In the genomic region with DNA sequence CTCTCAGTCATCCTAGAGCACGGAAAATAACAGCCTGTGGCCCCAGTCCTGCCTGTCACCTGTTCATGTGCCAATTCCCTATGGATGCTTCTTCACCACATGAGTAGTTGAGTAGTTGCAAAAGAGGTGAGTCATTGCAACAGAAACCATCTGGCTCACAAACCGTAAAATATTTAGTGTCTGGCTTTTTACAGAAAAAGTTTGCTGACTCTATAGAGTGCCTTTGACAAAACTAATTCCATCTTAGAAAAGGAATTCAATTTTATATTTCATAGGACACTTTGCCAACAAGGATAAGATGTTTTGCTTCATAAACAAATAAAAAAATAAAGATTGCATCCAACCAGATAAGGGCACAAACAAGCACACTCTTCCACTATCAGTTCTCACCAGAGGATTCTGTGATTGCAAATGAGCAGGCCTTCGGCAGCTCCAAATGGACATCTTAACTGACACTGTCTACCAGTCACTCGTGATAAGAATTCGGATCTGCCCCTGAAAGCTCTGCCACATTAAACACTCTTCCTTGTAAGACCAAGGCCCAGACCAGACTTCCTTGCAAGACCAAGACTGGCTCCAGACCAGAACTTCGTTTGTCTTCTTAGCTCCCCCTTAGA, we compare ENCODE assay signal across 2 cellular contexts.
TF ChIP-seq lines count a peak whose summit lies in the region.

No MANE protein-coding gene starts in this region.

TF ChIP-seq in A549, 52 proteins besides CTCF, POLR2A, EP300 and RAD21 (continued from another document):
- peak; percentile 37 for TF ChIP-seq MAFK (IDR thresholded peaks at IDR 0.05; ENCODE audit: partially characterized antibody)
- peak; percentile 92 to 97 for TF ChIP-seq CEBPB (IDR thresholded peaks at IDR 0.05)
- TF ChIP-seq, protein P1, sequence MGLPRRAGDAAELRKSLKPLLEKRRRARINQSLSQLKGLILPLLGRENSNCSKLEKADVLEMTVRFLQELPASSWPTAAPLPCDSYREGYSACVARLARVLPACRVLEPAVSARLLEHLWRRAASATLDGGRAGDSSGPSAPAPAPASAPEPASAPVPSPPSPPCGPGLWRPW (IDR thresholded peaks at IDR 0.05), result peak; percentile 63
- no peak for TF ChIP-seq MYC (IDR thresholded peaks at IDR 0.05; ENCODE audit: borderline replicate concordance, low read length)
- TF ChIP-seq FOSL2 (IDR thresholded peaks at IDR 0.05), result peak; percentile 91
- peak; percentile 95 for TF ChIP-seq FOSL2 (CRISPR knock-in tag; IDR thresholded peaks at IDR 0.05)
- TF ChIP-seq HDAC2 (IDR thresholded peaks at IDR 0.05), result no peak
- peak; percentile 85 for TF ChIP-seq JUNB (IDR thresholded peaks at IDR 0.05)
- peak; percentile 43; the same call in 1 of the 2 replicates for TF ChIP-seq USF2 (IDR thresholded peaks at IDR 0.05)
- no peak for TF ChIP-seq ZSCAN20 (CRISPR knock-in tag; IDR thresholded peaks at IDR 0.05)
- peak; percentile 67; the same call in 1 of the 2 replicates for TF ChIP-seq ATOH8 (CRISPR knock-in tag; IDR thresholded peaks at IDR 0.05; ENCODE audit: low read depth)
- TF ChIP-seq SMC3 (IDR thresholded peaks at IDR 0.05), result 0 out of 3 replicates have a peak, but pooled peaks have one; percentile 41
- TF ChIP-seq HOXB13 (CRISPR knock-in tag; IDR thresholded peaks at IDR 0.05; ENCODE audit: low read depth), result no peak
- no peak for TF ChIP-seq PBX3 (IDR thresholded peaks at IDR 0.05)
- no peak for TF ChIP-seq SREBF2 (IDR thresholded peaks at IDR 0.05)
- TF ChIP-seq BCL3 (IDR thresholded peaks at IDR 0.05), result no peak
- peak; percentile 54 to 57; a peak in 3 of 5 replicates for TF ChIP-seq JUN (IDR thresholded peaks at IDR 0.05)
- TF ChIP-seq GATA3 (IDR thresholded peaks at IDR 0.05; ENCODE audit: borderline replicate concordance), result peak; percentile 59; the same call in 1 of the 2 replicates
- no peak for TF ChIP-seq HMGXB4 (CRISPR knock-in tag; IDR thresholded peaks at IDR 0.05; ENCODE audit: borderline replicate concordance)
- no peak for TF ChIP-seq RNF2 (IDR thresholded peaks at IDR 0.05; ENCODE audit: borderline replicate concordance, low read depth)
- TF ChIP-seq CBX2 (IDR thresholded peaks at IDR 0.05; ENCODE audit: borderline replicate concordance, low read depth), result no peak
- TF ChIP-seq KDM1A (IDR thresholded peaks at IDR 0.05; ENCODE audit: low read depth), result no peak
- 0 out of 2 replicates have a peak, but pooled peaks have one; percentile 39 for TF ChIP-seq BHLHE40 (IDR thresholded peaks at IDR 0.05; ENCODE audit: low read depth, low read length)
- TF ChIP-seq MAX (IDR thresholded peaks at IDR 0.05), result peak; percentile 78
TF ChIP-seq in A549: peak in this region for 12.

TF ChIP-seq in HCT116, 20 proteins besides CTCF, POLR2A, EP300 and RAD21 (continued from another document):
- TF ChIP-seq, protein P2, sequence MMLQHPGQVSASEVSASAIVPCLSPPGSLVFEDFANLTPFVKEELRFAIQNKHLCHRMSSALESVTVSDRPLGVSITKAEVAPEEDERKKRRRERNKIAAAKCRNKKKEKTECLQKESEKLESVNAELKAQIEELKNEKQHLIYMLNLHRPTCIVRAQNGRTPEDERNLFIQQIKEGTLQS (IDR thresholded peaks at IDR 0.05), result 0 out of 2 replicates have a peak, but pooled peaks have one; percentile 8
- peak; percentile 55 for TF ChIP-seq MAX (IDR thresholded peaks at IDR 0.05)
- TF ChIP-seq CBX3 (IDR thresholded peaks at IDR 0.05; ENCODE audit: low read depth), result peak; percentile 53; the same call in 1 of the 2 replicates
- TF ChIP-seq, protein P3, sequence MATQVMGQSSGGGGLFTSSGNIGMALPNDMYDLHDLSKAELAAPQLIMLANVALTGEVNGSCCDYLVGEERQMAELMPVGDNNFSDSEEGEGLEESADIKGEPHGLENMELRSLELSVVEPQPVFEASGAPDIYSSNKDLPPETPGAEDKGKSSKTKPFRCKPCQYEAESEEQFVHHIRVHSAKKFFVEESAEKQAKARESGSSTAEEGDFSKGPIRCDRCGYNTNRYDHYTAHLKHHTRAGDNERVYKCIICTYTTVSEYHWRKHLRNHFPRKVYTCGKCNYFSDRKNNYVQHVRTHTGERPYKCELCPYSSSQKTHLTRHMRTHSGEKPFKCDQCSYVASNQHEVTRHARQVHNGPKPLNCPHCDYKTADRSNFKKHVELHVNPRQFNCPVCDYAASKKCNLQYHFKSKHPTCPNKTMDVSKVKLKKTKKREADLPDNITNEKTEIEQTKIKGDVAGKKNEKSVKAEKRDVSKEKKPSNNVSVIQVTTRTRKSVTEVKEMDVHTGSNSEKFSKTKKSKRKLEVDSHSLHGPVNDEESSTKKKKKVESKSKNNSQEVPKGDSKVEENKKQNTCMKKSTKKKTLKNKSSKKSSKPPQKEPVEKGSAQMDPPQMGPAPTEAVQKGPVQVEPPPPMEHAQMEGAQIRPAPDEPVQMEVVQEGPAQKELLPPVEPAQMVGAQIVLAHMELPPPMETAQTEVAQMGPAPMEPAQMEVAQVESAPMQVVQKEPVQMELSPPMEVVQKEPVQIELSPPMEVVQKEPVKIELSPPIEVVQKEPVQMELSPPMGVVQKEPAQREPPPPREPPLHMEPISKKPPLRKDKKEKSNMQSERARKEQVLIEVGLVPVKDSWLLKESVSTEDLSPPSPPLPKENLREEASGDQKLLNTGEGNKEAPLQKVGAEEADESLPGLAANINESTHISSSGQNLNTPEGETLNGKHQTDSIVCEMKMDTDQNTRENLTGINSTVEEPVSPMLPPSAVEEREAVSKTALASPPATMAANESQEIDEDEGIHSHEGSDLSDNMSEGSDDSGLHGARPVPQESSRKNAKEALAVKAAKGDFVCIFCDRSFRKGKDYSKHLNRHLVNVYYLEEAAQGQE (IDR thresholded peaks at IDR 0.05; ENCODE audit: low read depth), result no peak
- peak; percentile 72 for TF ChIP-seq JUND (IDR thresholded peaks at IDR 0.05)
- TF ChIP-seq EZH2phosphoT487 (IDR thresholded peaks at IDR 0.05; ENCODE audit: borderline replicate concordance), result no peak
